1 cellular context compared by ENCODE assay signal in the genomic region with DNA sequence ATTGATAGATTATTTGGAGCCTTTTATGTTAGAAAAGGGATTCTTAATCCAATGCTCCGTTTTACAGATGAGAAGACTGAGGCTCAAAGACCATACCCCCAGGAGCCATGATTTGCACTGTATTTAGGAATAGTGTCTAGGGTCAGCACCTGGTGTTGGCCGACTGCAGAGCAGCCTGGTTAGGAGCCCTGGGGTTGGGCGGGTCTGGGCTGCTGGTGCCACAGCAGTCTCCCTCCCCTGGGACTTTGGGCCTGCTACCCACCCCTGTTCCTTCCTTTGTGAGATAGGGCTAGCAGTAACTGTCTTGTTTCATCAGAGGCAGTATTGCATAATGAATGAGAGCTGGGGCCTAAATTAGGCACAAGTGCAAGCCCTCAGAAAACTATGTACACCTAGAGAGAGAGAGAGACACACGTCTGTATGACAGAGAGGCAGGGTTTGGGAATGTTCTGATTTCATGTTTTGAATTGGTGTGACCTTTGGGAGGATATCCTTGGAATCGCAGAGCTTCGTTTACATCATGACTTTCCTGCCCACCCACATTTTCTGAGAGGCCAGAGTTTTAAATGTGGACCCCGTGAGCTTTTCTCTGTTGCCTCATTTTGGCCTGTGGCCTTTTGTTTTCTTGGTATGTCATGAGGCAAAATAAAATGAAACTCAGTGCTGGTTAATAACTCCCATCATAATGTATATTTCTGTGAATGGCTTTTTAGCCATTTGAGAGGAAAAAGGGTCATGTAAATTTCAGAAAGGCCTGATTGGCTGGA.
TF ChIP-seq lines count a peak whose summit lies in the region.

No MANE protein-coding gene starts in this region.

TF ChIP-seq in HepG2, 621 proteins besides CTCF, POLR2A, EP300 and RAD21 (continues in another document):
- peak; percentile 86 for TF ChIP-seq KDM1A (CRISPR knock-in tag; IDR thresholded peaks at IDR 0.05)
- TF ChIP-seq, protein P1, sequence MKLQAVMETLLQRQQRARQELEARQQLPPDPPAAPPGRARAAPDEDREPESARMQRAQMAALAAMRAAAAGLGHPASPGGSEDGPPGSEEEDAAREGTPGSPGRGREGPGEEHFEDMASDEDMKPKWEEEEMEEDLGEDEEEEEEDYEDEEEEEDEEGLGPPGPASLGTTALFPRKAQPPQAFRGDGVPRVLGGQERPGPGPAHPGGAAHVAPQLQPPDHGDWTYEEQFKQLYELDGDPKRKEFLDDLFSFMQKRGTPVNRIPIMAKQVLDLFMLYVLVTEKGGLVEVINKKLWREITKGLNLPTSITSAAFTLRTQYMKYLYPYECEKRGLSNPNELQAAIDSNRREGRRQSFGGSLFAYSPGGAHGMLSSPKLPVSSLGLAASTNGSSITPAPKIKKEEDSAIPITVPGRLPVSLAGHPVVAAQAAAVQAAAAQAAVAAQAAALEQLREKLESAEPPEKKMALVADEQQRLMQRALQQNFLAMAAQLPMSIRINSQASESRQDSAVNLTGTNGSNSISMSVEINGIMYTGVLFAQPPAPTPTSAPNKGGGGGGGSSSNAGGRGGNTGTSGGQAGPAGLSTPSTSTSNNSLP (IDR thresholded peaks at IDR 0.05; ENCODE audit: low read depth, low read length) = no peak
- TF ChIP-seq, protein P2, sequence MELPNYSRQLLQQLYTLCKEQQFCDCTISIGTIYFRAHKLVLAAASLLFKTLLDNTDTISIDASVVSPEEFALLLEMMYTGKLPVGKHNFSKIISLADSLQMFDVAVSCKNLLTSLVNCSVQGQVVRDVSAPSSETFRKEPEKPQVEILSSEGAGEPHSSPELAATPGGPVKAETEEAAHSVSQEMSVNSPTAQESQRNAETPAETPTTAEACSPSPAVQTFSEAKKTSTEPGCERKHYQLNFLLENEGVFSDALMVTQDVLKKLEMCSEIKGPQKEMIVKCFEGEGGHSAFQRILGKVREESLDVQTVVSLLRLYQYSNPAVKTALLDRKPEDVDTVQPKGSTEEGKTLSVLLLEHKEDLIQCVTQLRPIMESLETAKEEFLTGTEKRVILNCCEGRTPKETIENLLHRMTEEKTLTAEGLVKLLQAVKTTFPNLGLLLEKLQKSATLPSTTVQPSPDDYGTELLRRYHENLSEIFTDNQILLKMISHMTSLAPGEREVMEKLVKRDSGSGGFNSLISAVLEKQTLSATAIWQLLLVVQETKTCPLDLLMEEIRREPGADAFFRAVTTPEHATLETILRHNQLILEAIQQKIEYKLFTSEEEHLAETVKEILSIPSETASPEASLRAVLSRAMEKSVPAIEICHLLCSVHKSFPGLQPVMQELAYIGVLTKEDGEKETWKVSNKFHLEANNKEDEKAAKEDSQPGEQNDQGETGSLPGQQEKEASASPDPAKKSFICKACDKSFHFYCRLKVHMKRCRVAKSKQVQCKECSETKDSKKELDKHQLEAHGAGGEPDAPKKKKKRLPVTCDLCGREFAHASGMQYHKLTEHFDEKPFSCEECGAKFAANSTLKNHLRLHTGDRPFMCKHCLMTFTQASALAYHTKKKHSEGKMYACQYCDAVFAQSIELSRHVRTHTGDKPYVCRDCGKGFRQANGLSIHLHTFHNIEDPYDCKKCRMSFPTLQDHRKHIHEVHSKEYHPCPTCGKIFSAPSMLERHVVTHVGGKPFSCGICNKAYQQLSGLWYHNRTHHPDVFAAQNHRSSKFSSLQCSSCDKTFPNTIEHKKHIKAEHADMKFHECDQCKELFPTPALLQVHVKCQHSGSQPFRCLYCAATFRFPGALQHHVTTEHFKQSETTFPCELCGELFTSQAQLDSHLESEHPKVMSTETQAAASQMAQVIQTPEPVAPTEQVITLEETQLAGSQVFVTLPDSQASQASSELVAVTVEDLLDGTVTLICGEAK (IDR thresholded peaks at IDR 0.05) = no peak
- TF ChIP-seq, protein P2 (CRISPR knock-in tag; IDR thresholded peaks at IDR 0.05) = peak; percentile 49; the same call in 1 of the 2 replicates
- TF ChIP-seq, protein P3, sequence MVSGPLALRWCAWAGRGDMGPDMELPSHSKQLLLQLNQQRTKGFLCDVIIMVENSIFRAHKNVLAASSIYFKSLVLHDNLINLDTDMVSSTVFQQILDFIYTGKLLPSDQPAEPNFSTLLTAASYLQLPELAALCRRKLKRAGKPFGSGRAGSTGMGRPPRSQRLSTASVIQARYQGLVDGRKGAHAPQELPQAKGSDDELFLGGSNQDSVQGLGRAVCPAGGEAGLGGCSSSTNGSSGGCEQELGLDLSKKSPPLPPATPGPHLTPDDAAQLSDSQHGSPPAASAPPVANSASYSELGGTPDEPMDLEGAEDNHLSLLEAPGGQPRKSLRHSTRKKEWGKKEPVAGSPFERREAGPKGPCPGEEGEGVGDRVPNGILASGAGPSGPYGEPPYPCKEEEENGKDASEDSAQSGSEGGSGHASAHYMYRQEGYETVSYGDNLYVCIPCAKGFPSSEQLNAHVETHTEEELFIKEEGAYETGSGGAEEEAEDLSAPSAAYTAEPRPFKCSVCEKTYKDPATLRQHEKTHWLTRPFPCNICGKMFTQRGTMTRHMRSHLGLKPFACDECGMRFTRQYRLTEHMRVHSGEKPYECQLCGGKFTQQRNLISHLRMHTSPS (CRISPR knock-in tag; IDR thresholded peaks at IDR 0.05; ENCODE audit: low read depth) = peak; percentile 59; the same call in 1 of the 2 replicates
- TF ChIP-seq JUN (CRISPR knock-in tag; IDR thresholded peaks at IDR 0.05) = 0 out of 2 replicates have a peak, but pooled peaks have one; percentile 40
- no peak for TF ChIP-seq ARNT (IDR thresholded peaks at IDR 0.05)
- no peak for TF ChIP-seq HOXA5 (CRISPR knock-in tag; IDR thresholded peaks at IDR 0.05)
- TF ChIP-seq NCOR1 (IDR thresholded peaks at IDR 0.05; ENCODE audit: borderline replicate concordance, low read length) = peak; percentile 70; the same call in 1 of the 2 replicates
- TF ChIP-seq, protein P4, sequence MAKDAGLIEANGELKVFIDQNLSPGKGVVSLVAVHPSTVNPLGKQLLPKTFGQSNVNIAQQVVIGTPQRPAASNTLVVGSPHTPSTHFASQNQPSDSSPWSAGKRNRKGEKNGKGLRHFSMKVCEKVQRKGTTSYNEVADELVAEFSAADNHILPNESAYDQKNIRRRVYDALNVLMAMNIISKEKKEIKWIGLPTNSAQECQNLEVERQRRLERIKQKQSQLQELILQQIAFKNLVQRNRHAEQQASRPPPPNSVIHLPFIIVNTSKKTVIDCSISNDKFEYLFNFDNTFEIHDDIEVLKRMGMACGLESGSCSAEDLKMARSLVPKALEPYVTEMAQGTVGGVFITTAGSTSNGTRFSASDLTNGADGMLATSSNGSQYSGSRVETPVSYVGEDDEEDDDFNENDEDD (CRISPR knock-in tag; IDR thresholded peaks at IDR 0.05; ENCODE audit: borderline replicate concordance) = peak; percentile 34; the same call in 1 of the 2 replicates
- TF ChIP-seq, protein P5, sequence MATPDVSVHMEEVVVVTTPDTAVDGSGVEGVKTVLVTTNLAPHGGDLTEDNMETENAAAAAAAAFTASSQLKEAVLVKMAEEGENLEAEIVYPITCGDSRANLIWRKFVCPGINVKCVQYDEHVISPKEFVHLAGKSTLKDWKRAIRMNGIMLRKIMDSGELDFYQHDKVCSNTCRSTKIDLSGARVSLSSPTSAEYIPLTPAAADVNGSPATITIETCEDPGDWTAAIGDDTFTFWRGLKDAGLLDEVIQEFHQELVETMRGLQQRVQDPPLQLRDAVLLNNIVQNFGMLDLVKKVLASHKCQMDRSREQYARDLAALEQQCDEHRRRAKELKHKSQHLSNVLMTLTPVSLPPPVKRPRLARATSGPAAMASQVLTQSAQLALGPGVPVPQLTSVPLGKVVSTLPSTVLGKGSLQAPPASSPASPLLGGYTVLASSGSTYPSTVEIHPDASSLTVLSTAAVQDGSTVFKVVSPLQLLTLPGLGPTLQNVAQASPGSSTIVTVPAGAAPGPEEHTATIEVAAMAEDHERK (CRISPR knock-in tag; IDR thresholded peaks at IDR 0.05; ENCODE audit: low read depth) = no peak
- TF ChIP-seq ZNF138 (CRISPR knock-in tag; IDR thresholded peaks at IDR 0.05; ENCODE audit: low read depth) = no peak
- no peak for TF ChIP-seq ZNF260 (CRISPR knock-in tag; IDR thresholded peaks at IDR 0.05; ENCODE audit: borderline replicate concordance, low read depth)
- TF ChIP-seq RCOR2 (CRISPR knock-in tag; IDR thresholded peaks at IDR 0.05) = peak; percentile 93
- TF ChIP-seq, protein P6, sequence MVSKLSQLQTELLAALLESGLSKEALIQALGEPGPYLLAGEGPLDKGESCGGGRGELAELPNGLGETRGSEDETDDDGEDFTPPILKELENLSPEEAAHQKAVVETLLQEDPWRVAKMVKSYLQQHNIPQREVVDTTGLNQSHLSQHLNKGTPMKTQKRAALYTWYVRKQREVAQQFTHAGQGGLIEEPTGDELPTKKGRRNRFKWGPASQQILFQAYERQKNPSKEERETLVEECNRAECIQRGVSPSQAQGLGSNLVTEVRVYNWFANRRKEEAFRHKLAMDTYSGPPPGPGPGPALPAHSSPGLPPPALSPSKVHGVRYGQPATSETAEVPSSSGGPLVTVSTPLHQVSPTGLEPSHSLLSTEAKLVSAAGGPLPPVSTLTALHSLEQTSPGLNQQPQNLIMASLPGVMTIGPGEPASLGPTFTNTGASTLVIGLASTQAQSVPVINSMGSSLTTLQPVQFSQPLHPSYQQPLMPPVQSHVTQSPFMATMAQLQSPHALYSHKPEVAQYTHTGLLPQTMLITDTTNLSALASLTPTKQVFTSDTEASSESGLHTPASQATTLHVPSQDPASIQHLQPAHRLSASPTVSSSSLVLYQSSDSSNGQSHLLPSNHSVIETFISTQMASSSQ (IDR thresholded peaks at IDR 0.05; ENCODE audit: low read depth) = 0 out of 2 replicates have a peak, but pooled peaks have one; percentile 54
- TF ChIP-seq, protein P6 (CRISPR knock-in tag; IDR thresholded peaks at IDR 0.05; ENCODE audit: borderline replicate concordance) = peak; percentile 80; the same call in 1 of the 2 replicates
- peak; percentile 76; the same call in 1 of the 2 replicates for TF ChIP-seq ZNF614 (CRISPR knock-in tag; IDR thresholded peaks at IDR 0.05; ENCODE audit: borderline replicate concordance)
- TF ChIP-seq ARID2 (CRISPR knock-in tag; IDR thresholded peaks at IDR 0.05; ENCODE audit: borderline replicate concordance) = 0 out of 2 replicates have a peak, but pooled peaks have one; percentile 42
- no peak for TF ChIP-seq ZNF468 (CRISPR knock-in tag; IDR thresholded peaks at IDR 0.05)
- TF ChIP-seq, protein P7, sequence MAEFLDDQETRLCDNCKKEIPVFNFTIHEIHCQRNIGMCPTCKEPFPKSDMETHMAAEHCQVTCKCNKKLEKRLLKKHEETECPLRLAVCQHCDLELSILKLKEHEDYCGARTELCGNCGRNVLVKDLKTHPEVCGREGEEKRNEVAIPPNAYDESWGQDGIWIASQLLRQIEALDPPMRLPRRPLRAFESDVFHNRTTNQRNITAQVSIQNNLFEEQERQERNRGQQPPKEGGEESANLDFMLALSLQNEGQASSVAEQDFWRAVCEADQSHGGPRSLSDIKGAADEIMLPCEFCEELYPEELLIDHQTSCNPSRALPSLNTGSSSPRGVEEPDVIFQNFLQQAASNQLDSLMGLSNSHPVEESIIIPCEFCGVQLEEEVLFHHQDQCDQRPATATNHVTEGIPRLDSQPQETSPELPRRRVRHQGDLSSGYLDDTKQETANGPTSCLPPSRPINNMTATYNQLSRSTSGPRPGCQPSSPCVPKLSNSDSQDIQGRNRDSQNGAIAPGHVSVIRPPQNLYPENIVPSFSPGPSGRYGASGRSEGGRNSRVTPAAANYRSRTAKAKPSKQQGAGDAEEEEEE (CRISPR knock-in tag; IDR thresholded peaks at IDR 0.05; ENCODE audit: borderline replicate concordance) = no peak
- TF ChIP-seq SMYD3 (CRISPR knock-in tag; IDR thresholded peaks at IDR 0.05) = 0 out of 2 replicates have a peak, but pooled peaks have one; percentile 10
- TF ChIP-seq, protein P8, sequence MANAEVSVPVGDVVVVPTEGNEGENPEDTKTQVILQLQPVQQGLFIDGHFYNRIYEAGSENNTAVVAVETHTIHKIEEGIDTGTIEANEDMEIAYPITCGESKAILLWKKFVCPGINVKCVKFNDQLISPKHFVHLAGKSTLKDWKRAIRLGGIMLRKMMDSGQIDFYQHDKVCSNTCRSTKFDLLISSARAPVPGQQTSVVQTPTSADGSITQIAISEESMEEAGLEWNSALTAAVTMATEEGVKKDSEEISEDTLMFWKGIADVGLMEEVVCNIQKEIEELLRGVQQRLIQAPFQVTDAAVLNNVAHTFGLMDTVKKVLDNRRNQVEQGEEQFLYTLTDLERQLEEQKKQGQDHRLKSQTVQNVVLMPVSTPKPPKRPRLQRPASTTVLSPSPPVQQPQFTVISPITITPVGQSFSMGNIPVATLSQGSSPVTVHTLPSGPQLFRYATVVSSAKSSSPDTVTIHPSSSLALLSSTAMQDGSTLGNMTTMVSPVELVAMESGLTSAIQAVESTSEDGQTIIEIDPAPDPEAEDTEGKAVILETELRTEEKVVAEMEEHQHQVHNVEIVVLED (CRISPR knock-in tag; IDR thresholded peaks at IDR 0.05; ENCODE audit: borderline replicate concordance) = no peak
